In the genomic region with DNA sequence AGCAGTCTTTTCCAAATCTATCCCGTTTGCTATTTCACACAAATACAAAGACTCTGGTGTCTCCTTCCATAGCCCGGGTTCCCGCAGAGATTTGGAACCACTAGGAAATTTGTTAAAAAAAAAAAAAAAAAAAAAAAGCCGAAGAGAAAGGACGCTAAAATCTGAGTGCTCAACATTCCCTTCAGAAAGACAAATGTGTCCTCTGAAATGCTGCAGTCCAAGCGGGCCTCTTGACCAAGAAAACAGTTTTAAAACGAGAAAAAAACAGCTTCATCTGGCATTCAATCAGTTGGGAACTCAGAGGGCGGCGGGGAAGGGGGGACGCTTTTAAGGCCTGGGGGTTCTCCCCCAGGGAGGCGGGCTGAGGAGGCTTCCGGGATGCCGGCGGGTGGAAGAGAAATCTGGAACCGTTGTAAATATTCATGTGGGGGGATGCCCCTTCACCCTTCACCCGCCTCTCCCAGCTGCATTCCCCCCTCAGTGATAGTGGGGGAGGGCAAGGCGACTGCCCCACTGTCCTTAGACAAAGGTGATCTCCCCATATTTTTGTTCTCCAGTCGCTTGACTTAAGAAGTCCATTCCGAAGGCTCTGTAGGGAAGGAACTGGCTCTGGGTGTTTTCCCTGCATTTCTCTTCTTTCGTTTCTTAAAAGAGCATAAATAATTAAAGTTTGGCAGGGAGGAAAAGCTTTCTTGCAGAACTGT, we compare ENCODE assay signal across 1 cellular context.
TF ChIP-seq lines count a peak whose summit lies in the region.

No MANE protein-coding gene starts in this region.

TF ChIP-seq in HepG2, 621 proteins besides CTCF, POLR2A, EP300 and RAD21:
- TF ChIP-seq EZH2 (conservative IDR thresholded peaks at IDR 0.05; ENCODE audit: low read depth, low read length) = peak; percentile 81
- TF ChIP-seq, protein P1, sequence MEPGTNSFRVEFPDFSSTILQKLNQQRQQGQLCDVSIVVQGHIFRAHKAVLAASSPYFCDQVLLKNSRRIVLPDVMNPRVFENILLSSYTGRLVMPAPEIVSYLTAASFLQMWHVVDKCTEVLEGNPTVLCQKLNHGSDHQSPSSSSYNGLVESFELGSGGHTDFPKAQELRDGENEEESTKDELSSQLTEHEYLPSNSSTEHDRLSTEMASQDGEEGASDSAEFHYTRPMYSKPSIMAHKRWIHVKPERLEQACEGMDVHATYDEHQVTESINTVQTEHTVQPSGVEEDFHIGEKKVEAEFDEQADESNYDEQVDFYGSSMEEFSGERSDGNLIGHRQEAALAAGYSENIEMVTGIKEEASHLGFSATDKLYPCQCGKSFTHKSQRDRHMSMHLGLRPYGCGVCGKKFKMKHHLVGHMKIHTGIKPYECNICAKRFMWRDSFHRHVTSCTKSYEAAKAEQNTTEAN (CRISPR knock-in tag; conservative IDR thresholded peaks at IDR 0.05) = no peak
